ENCODE assay signal across 9 cellular contexts in the genomic region with DNA sequence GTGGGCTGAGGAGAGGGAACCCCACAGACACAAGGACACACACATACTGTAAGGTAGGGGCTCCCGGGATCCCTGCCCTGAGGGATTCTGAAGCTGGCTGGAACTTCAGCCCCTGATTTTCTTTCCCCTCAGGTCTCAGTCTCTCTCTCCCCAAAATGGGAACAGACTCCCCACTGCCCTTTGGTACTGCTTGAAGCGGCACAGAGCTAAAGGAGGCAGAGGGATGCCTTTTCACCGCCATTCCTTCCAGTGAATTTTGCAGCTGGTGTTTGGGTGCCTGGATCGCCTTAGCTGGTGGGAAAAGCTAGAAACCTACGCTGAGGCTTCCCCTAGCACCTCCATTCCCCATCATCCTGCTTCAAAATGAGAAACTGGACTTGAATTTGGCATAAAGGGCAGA. TPM values are rescaled to one million over a fixed set of nuclear protein-coding genes. Genes with fewer than 3 reads are reported as not detected.
DNase-seq lines count a peak whose midpoint lies in the region; ATAC-seq and TF ChIP-seq lines count a peak whose summit lies in the region.
"Had no signal": no experiment of that assay in that cellular context is flagged by ENCODE, and none has a peak within 500 bp of the region (broad histone marks: within the 10 kb centered on the region; RNA-seq: fewer than 3 reads in every experiment).

No MANE protein-coding gene starts in this region.

- H3K27ac ChIP-seq in iPS-20b (ENCODE audit: low read length), result no peak overlapping the region

- peaks cover 31% of the 10 kb centered on the region for H3K4me1 Mint-ChIP-seq in HFFc6 (ENCODE audit: low read depth)
- H3K4me1 Mint-ChIP-seq in activated T-cell treated with anti-CD3 and anti-CD28 coated beads, Interleukin-2, amount 50 U/mL, for 72 hours (ENCODE audit: low read depth), result peaks cover 65% of the 10 kb centered on the region
- peaks cover 34% of the 10 kb centered on the region for H3K4me1 Mint-ChIP-seq in stimulated activated memory B cell treated with anti-CD40 and anti-IgM and Interleukin-4, amounts not matched to agents 10 μg/mL and 1 μg/mL and 100 μg/mL, for 72 hours

- H3K27ac Mint-ChIP-seq in HFFc6, result peak overlapping the region; percentile 0; the same call in 1 of the 2 replicates
- peak overlapping the region; percentile 96 for H3K27ac Mint-ChIP-seq in activated T-cell treated with anti-CD3 and anti-CD28 coated beads, Interleukin-2, amount 50 U/mL, for 72 hours
- peak overlapping the region; percentile 73 for H3K27ac Mint-ChIP-seq in stimulated activated memory B cell treated with anti-CD40 and anti-IgM and Interleukin-4, amounts not matched to agents 10 μg/mL and 1 μg/mL and 100 μg/mL, for 72 hours

- H3K27me3 ChIP-seq in iPS-20b (ENCODE audit: insufficient read depth, low read length), result peaks cover 48% of the 10 kb centered on the region

- ATAC-seq in activated T-cell treated with anti-CD3 and anti-CD28 coated beads, Interleukin-2, amount 50 U/mL, for 72 hours (replicated peaks in 1 of 2), result no peak
- ATAC-seq in stimulated activated memory B cell treated with anti-CD40 and anti-IgM and Interleukin-4, amounts not matched to agents 10 μg/mL and 1 μg/mL and 100 μg/mL, for 72 hours, result no peak

- H3K4me1 ChIP-seq in iPS-20b (ENCODE audit: insufficient read depth, low read length), result peaks cover 11% of the 10 kb centered on the region

- H3K4me3 ChIP-seq in iPS-20b (ENCODE audit: low read length), result peak overlapping the region; percentile 63

- H3K36me3 ChIP-seq in iPS-20b (ENCODE audit: insufficient read depth, low read depth, low read length), result no peaks in the 10 kb centered on the region

- peaks cover 2% of the 10 kb centered on the region; the same call in 1 of the 2 replicates for H3K27me3 Mint-ChIP-seq in HFFc6 (ENCODE audit: insufficient read depth)
- H3K27me3 Mint-ChIP-seq in activated T-cell treated with anti-CD3 and anti-CD28 coated beads, Interleukin-2, amount 50 U/mL, for 72 hours (ENCODE audit: low read depth), result no peaks in the 10 kb centered on the region
- H3K27me3 Mint-ChIP-seq in stimulated activated memory B cell treated with anti-CD40 and anti-IgM and Interleukin-4, amounts not matched to agents 10 μg/mL and 1 μg/mL and 100 μg/mL, for 72 hours, result no peaks in the 10 kb centered on the region

- no peaks in the 10 kb centered on the region for H3K36me3 Mint-ChIP-seq in HFFc6 (ENCODE audit: low read depth)
- peaks cover 8 to 10% of the 10 kb centered on the region in 2 donors for H3K36me3 Mint-ChIP-seq in activated T-cell treated with anti-CD3 and anti-CD28 coated beads, Interleukin-2, amount 50 U/mL, for 72 hours (ENCODE audit: insufficient read depth in 2 of 2)
- H3K36me3 Mint-ChIP-seq in stimulated activated memory B cell treated with anti-CD40 and anti-IgM and Interleukin-4, amounts not matched to agents 10 μg/mL and 1 μg/mL and 100 μg/mL, for 72 hours, result no peaks in the 10 kb centered on the region

- H3K4me3 Mint-ChIP-seq in HFFc6, result peak overlapping the region; percentile 67; the same call in 1 of the 2 replicates
- H3K4me3 Mint-ChIP-seq in activated T-cell treated with anti-CD3 and anti-CD28 coated beads, Interleukin-2, amount 50 U/mL, for 72 hours, result peak overlapping the region; percentile 84 to 92
- H3K4me3 Mint-ChIP-seq in stimulated activated memory B cell treated with anti-CD40 and anti-IgM and Interleukin-4, amounts not matched to agents 10 μg/mL and 1 μg/mL and 100 μg/mL, for 72 hours, result peak overlapping the region; percentile 30

- DNase-seq in HFFc6 (no peak), NCI-H1694 treated with DMSO at 0.1 percent for 48 hours (lab: John Stamatoyannopoulos, UW) (no peak), NCI-H2029 (lab: John Stamatoyannopoulos, UW) (no peak), NCI-H2171 treated with DMSO at 0.1 percent for 48 hours (lab: John Stamatoyannopoulos, UW) (no peak)
- DNase-seq in activated T-cell treated with anti-CD3 and anti-CD28 coated beads, Interleukin-2, amount 50 U/mL, for 72 hours, result no peak
- DNase-seq: NCI-H2081 treated with DMSO at 0.1 percent for 48 hours, SIG-M5 had no signal

- H3K9ac ChIP-seq in iPS-20b (ENCODE audit: low read depth, low read length), result no peak overlapping the region

- H3K9me3 ChIP-seq in iPS-20b (ENCODE audit: insufficient read depth, low read depth, low read length), result no peaks in the 10 kb centered on the region

- no peak for TF ChIP-seq CTCF in HFFc6 (IDR thresholded peaks at IDR 0.05)

- H3K9me3 Mint-ChIP-seq in HFFc6, result no peaks in the 10 kb centered on the region
- no peaks in the 10 kb centered on the region for H3K9me3 Mint-ChIP-seq in activated T-cell treated with anti-CD3 and anti-CD28 coated beads, Interleukin-2, amount 50 U/mL, for 72 hours
- no peaks in the 10 kb centered on the region for H3K9me3 Mint-ChIP-seq in stimulated activated memory B cell treated with anti-CD40 and anti-IgM and Interleukin-4, amounts not matched to agents 10 μg/mL and 1 μg/mL and 100 μg/mL, for 72 hours

RNA-seq across cellular contexts. Expression of a gene that starts 2.7 kb away (rescaled TPM):
- 10 to 100 TPM; 62.6 to 75.9 (median 72.5) TPM for total RNA-seq in HFFc6 (2021; fragmentation: NEBNext Ultra II Directional; extraction: Animal tissue kit (Norgen Biotek cat#: 25700))
- total RNA-seq in activated T-cell treated with anti-CD3 and anti-CD28 coated beads, Interleukin-2, amount 50 U/mL, for 72 hours, result 10 to 100 TPM; 78.7 to 79.5 TPM

RNA-seq across cellular contexts. Expression of a gene that starts 14.5 kb away (rescaled TPM):
- 10 to 100 TPM in 4 of 6 experiments, 1 to 10 TPM in 2; 9.2 to 13.2 (median 11.5) TPM for total RNA-seq in HFFc6 (2021; fragmentation: NEBNext Ultra II Directional; extraction: Animal tissue kit (Norgen Biotek cat#: 25700))
- total RNA-seq in activated T-cell treated with anti-CD3 and anti-CD28 coated beads, Interleukin-2, amount 50 U/mL, for 72 hours, result 10 to 100 TPM; 15.3 TPM

RNA-seq across cellular contexts. Expression of a gene that starts 16.2 kb away (rescaled TPM):
- under 1 TPM in 1 of 6 experiments, not detected in 5; 0.12 TPM for total RNA-seq in HFFc6 (2021; fragmentation: NEBNext Ultra II Directional; extraction: Animal tissue kit (Norgen Biotek cat#: 25700))
- under 1 TPM in 1 of 2 donors, not detected in 1; 0.21 TPM for total RNA-seq in activated T-cell treated with anti-CD3 and anti-CD28 coated beads, Interleukin-2, amount 50 U/mL, for 72 hours

RNA-seq across cellular contexts. Expression of a gene that starts 16.5 kb away (rescaled TPM):
- 1 to 10 TPM in 2 of 6 experiments, under 1 TPM in 4; 0.37 to 1.4 (median 0.69) TPM for total RNA-seq in HFFc6 (2021; fragmentation: NEBNext Ultra II Directional; extraction: Animal tissue kit (Norgen Biotek cat#: 25700))
- 10 to 100 TPM in 1 of 2 donors, 1 to 10 TPM in 1; 8.6 to 11.7 TPM for total RNA-seq in activated T-cell treated with anti-CD3 and anti-CD28 coated beads, Interleukin-2, amount 50 U/mL, for 72 hours

RNA-seq across cellular contexts. Expression of a gene that starts 39.6 kb away (rescaled TPM):
- 10 to 100 TPM; 23.1 to 27.4 (median 26.1) TPM for total RNA-seq in HFFc6 (2021; fragmentation: NEBNext Ultra II Directional; extraction: Animal tissue kit (Norgen Biotek cat#: 25700))
- 100 to 1,000 TPM; 472 to 564 TPM for total RNA-seq in activated T-cell treated with anti-CD3 and anti-CD28 coated beads, Interleukin-2, amount 50 U/mL, for 72 hours

Comparison
In these comparisons a context has a peak if more than half of its experiments do, and no peak if none do; other contexts are left out.
1. H3K27ac Mint-ChIP-seq: peak in every context shown above with its lines; median percentile 96 in activated T-cell treated with anti-CD3 and anti-CD28 coated beads, Interleukin-2, amount 50 U/mL, for 72 hours; 73 in stimulated activated memory B cell treated with anti-CD40 and anti-IgM and Interleukin-4, amounts not matched to agents 10 μg/mL and 1 μg/mL and 100 μg/mL, for 72 hours; 0 in HFFc6.
2. H3K4me3 Mint-ChIP-seq: peak in every context shown above with its lines; median percentile 88 in activated T-cell treated with anti-CD3 and anti-CD28 coated beads, Interleukin-2, amount 50 U/mL, for 72 hours; 67 in HFFc6; 30 in stimulated activated memory B cell treated with anti-CD40 and anti-IgM and Interleukin-4, amounts not matched to agents 10 μg/mL and 1 μg/mL and 100 μg/mL, for 72 hours.